Comparison of ENCODE assay signal across 25 cellular contexts in the genomic region with DNA sequence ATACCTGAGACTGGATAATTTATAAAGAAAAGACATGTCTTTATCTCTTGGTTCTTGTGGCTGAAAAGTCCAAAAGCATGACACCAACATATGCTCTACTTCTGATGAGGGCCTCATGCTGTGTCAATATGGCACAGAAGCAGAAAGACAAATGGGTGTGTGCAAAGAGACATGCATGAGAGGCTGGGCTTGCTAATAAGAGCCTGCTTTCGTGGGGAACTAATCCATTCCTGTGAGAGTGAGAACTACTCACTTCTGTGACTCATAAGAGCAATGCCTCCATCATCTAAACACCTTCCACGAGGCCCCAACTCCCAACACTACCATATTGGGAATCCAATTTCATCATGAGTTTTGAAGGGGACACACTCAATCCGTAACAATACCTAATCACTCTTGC.
DNase-seq lines count a peak whose midpoint lies in the region; ATAC-seq and TF ChIP-seq lines count a peak whose summit lies in the region.
"Had no signal": no experiment of that assay in that cellular context is flagged by ENCODE, and none has a peak within 500 bp of the region (broad histone marks: within the 10 kb centered on the region; RNA-seq: fewer than 3 reads in every experiment).

No MANE protein-coding gene starts in this region.

- TF ChIP-seq POLR2A in breast epithelium (IDR thresholded peaks at IDR 0.05): no peak

- H3K79me2 ChIP-seq in mammary epithelial cell (ENCODE audit: insufficient read depth, low read length): no peaks in the 10 kb centered on the region

- dilution Hi-C loops in mammary epithelial cell (cut with HindIII; ENCODE audit: low sequenced_read_pairs): no loop called here

- BruUV-seq in mammary epithelial cell (replicated peaks; lab: Mats Ljungman, UMichigan): no TSS peak

- peak; percentile 90 for ATAC-seq in esophagus mucosa
- ATAC-seq in GM19467 (IDR thresholded peaks at IDR 0.05; ENCODE audit: unreplicated experiment): no peak
- ATAC-seq: activated CD4-positive, alpha-beta T cell treated with anti-CD3 and anti-CD28 coated beads for 36 hours; left ventricle myocardium superior; right cardiac atrium had no signal

- WGBS in mammary epithelial cell (ENCODE audit: low coverage, missing lambda C conversion rate): 93% methylated on average over 3 of the region's 3 CpGs

- no peak for TF ChIP-seq CTCF in mammary epithelial cell (conservative IDR thresholded peaks at IDR 0.05 in 1 of 2, IDR thresholded peaks at IDR 0.05 in 1 of 2; ENCODE audit: extremely low read depth in 1 of 2, insufficient read depth in 1 of 2, low read depth in 1 of 2, low read length in 2 of 2)
- no peak for TF ChIP-seq CTCF in breast epithelium (IDR thresholded peaks at IDR 0.05)

- H3K27me3 ChIP-seq in mammary epithelial cell (ENCODE audit: insufficient read depth, low read length): no peaks in the 10 kb centered on the region
- no peaks in the 10 kb centered on the region for H3K27me3 ChIP-seq in breast epithelium
- H3K27me3 ChIP-seq: neutrophil, Peyer's patch, testis had no signal

- H4K20me1 ChIP-seq in mammary epithelial cell (ENCODE audit: insufficient read depth, low read length): no peaks in the 10 kb centered on the region

- H3K36me3 ChIP-seq in mammary epithelial cell (ENCODE audit: insufficient read depth, low read length): no peaks in the 10 kb centered on the region
- no peaks in the 10 kb centered on the region for H3K36me3 ChIP-seq in breast epithelium
- H3K36me3 ChIP-seq: neutrophil, Peyer's patch had no signal

- intact Hi-C loops in mammary epithelial cell (cut with micrococcal nuclease) (no loop called here), breast epithelium (cut with DNase I; ENCODE audit: low total_unique reads) (loop anchor here (10.0 kb wide), 1 partner anchor 573 kb away; no protein-coding TSS in a partner anchor)

- CTCF ChIA-PET in mammary epithelial cell (lab: Charles Lee; ENCODE audit: low non-redundant PET): no interaction called here

- no peak overlapping the region for H3K4me3 ChIP-seq in mammary epithelial cell (replicated peaks in 1 of 3; ENCODE audit: insufficient read depth in 1 of 3, low read depth in 2 of 3, low read length in 3 of 3)
- H3K4me3 ChIP-seq in breast epithelium: no peak overlapping the region
- H3K4me3 ChIP-seq: Peyer's patch, smooth muscle cell, testis had no signal

- no peak for DNase-seq in mammary epithelial cell
- DNase-seq in breast epithelium (ENCODE audit: low spot score in 2 of 2): no peak
- peak; percentile 58 for DNase-seq in NCI-H69 (lab: John Stamatoyannopoulos, UW)
- no peak for DNase-seq in H4 (ENCODE audit: low spot score)
- no peak for DNase-seq in hepatic stellate cell (ENCODE audit: low spot score)
- DNase-seq: activated CD4-positive, alpha-beta T cell treated with anti-CD3 and anti-CD28 coated beads for 36 hours; activated T-cell treated with anti-CD3 and anti-CD28 coated beads for 4 hours; AML-193; CD4-positive, alpha-beta T cell; HFFc6; left ventricle myocardium superior; midbrain; naive B cell; NCI-H1092; NCI-H1694; NCI-H526 treated with DMSO at 0.1 percent for 48 hours; Peyer's patch; posterior cingulate gyrus; right cardiac atrium; SW 1271; testis had no signal

- H3K9me3 ChIP-seq in mammary epithelial cell (replicated peaks; ENCODE audit: insufficient read depth, low read length) (no peaks in the 10 kb centered on the region), breast epithelium (peaks cover 0 to 6% of the 10 kb centered on the region in 2 donors)
- H3K9me3 ChIP-seq: neutrophil, Peyer's patch, testis had no signal

- no peak overlapping the region for H3K9ac ChIP-seq in mammary epithelial cell (ENCODE audit: insufficient read depth, low read length)

- no peak overlapping the region for H3K4me2 ChIP-seq in mammary epithelial cell (ENCODE audit: insufficient read depth, low read depth, low read length)
- H3K4me2 ChIP-seq: smooth muscle cell had no signal

- H3K4me1 ChIP-seq in mammary epithelial cell (ENCODE audit: insufficient read depth, low read length) (no peaks in the 10 kb centered on the region), breast epithelium (no peaks in the 10 kb centered on the region)
- H3K4me1 ChIP-seq: Peyer's patch, testis had no signal

- peak overlapping the region; percentile 3 for H2AFZ ChIP-seq in mammary epithelial cell (ENCODE audit: low read depth, low read length)

- in situ Hi-C loops in mammary epithelial cell (cut with MboI; ENCODE audit: low sequenced_read_pairs in 2 of 2): no loop called here

- H3K27ac ChIP-seq in mammary epithelial cell (ENCODE audit: insufficient read depth, low read depth, low read length) (no peak overlapping the region), breast epithelium (no peak overlapping the region)
- H3K27ac ChIP-seq: neutrophil, Peyer's patch, testis had no signal
